ENCODE assay signal across 8 cellular contexts in genomic region chr15:92097473-92098178, GRCh38.
DNase-seq lines count a peak whose midpoint lies in the region; ATAC-seq and TF ChIP-seq lines count a peak whose summit lies in the region.

No MANE protein-coding gene starts in this region.

- H3K4me1 Mint-ChIP-seq in activated CD4-positive, alpha-beta T cell treated with anti-CD3 and anti-CD28 coated beads for 36 hours, result peaks cover 40% of the 10 kb centered on the region
- H3K4me1 Mint-ChIP-seq in memory B cell, result peaks cover 22% of the 10 kb centered on the region

- peak; percentile 60 for ATAC-seq in HG02610 (IDR thresholded peaks at IDR 0.05; ENCODE audit: unreplicated experiment)
- peak; percentile 82 for ATAC-seq in activated CD4-positive, alpha-beta T cell treated with anti-CD3 and anti-CD28 coated beads for 36 hours
- ATAC-seq in memory B cell (ENCODE audit: low read depth), result peak; percentile 76

- H3K4me1 ChIP-seq in suprapubic skin, result no peaks in the 10 kb centered on the region

- no peak overlapping the region for H3K4me3 Mint-ChIP-seq in activated CD4-positive, alpha-beta T cell treated with anti-CD3 and anti-CD28 coated beads for 36 hours
- no peak overlapping the region for H3K4me3 Mint-ChIP-seq in memory B cell

- peak; percentile 62 to 94 (median 86) for TF ChIP-seq CTCF in dorsolateral prefrontal cortex (IDR thresholded peaks at IDR 0.05 in 54 of 56, conservative IDR thresholded peaks at IDR 0.05 in 2 of 56; ENCODE audit: low read depth in 1 of 56, partially characterized antibody in 56 of 56)
- peak; percentile 54 to 63 for TF ChIP-seq CTCF in suprapubic skin (IDR thresholded peaks at IDR 0.05)

- H3K27ac Mint-ChIP-seq in activated CD4-positive, alpha-beta T cell treated with anti-CD3 and anti-CD28 coated beads for 36 hours, result no peak overlapping the region
- H3K27ac Mint-ChIP-seq in memory B cell, result no peak overlapping the region

- peak; percentile 18 to 23 for DNase-seq in activated CD4-positive, alpha-beta T cell treated with anti-CD3 and anti-CD28 coated beads for 24 hours (ENCODE audit: low read depth in 2 of 2)
- DNase-seq in activated CD4-positive, alpha-beta T cell treated with anti-CD3 and anti-CD28 coated beads for 1 hour, result no peak
- peak; percentile 46 for DNase-seq in NCI-H1694 (lab: John Stamatoyannopoulos, UW)
- DNase-seq in activated CD4-positive, alpha-beta T cell treated with anti-CD3 and anti-CD28 coated beads for 36 hours, result peak; percentile 70
- DNase-seq in dorsolateral prefrontal cortex, result peak in 6 of 10 donors; percentile 36 to 60 (median 56)
- peak in 1 of 2 donors; percentile 35 for DNase-seq in memory B cell (ENCODE audit: low spot score in 2 of 2)
- no peak for DNase-seq in suprapubic skin (ENCODE audit: low spot score in 2 of 2)

- no peaks in the 10 kb centered on the region for H3K9me3 ChIP-seq in suprapubic skin

- H3K27ac ChIP-seq in dorsolateral prefrontal cortex (peak overlapping the region in 10 of 59 donors; percentile 5 to 47 (median 26)), suprapubic skin (no peak overlapping the region)

- H3K36me3 Mint-ChIP-seq in activated CD4-positive, alpha-beta T cell treated with anti-CD3 and anti-CD28 coated beads for 36 hours (ENCODE audit: low read depth), result peaks cover 4% of the 10 kb centered on the region
- no peaks in the 10 kb centered on the region for H3K36me3 Mint-ChIP-seq in memory B cell

- no peaks in the 10 kb centered on the region for H3K9me3 Mint-ChIP-seq in activated CD4-positive, alpha-beta T cell treated with anti-CD3 and anti-CD28 coated beads for 36 hours (ENCODE audit: low read depth)
- no peaks in the 10 kb centered on the region for H3K9me3 Mint-ChIP-seq in memory B cell

- peaks cover 9% of the 10 kb centered on the region for H3K36me3 ChIP-seq in suprapubic skin

- no peaks in the 10 kb centered on the region for H3K27me3 Mint-ChIP-seq in activated CD4-positive, alpha-beta T cell treated with anti-CD3 and anti-CD28 coated beads for 36 hours
- H3K27me3 Mint-ChIP-seq in memory B cell, result no peaks in the 10 kb centered on the region

- POLR2A ChIA-PET in activated CD4-positive, alpha-beta T cell treated with anti-CD3 and anti-CD28 coated beads for 36 hours (lab: Charles Lee), result interaction anchor here (0.6 kb wide), 1 partner anchor 85 kb away, joined by 3 read pairs; no protein-coding TSS in a partner anchor

- CTCF ChIA-PET in activated CD4-positive, alpha-beta T cell treated with anti-CD3 and anti-CD28 coated beads for 36 hours (lab: Charles Lee), result interaction anchor here (0.5 to 1.8 kb wide), 15 partner anchors 10 to 617 kb away, joined by 3 to 6 read pairs (median 3); no protein-coding TSS in a partner anchor

- no peak for TF ChIP-seq EP300 in suprapubic skin (IDR thresholded peaks at IDR 0.05)

- peak overlapping the region in 1 of 59 donors; percentile 2 for H3K4me3 ChIP-seq in dorsolateral prefrontal cortex
- H3K4me3 ChIP-seq in suprapubic skin, result no peak overlapping the region

- no peaks in the 10 kb centered on the region for H3K27me3 ChIP-seq in dorsolateral prefrontal cortex
- H3K27me3 ChIP-seq in suprapubic skin, result no peaks in the 10 kb centered on the region

- 37% methylated on average over 17 of the region's 17 CpGs for WGBS in suprapubic skin

- intact Hi-C loops in activated CD4-positive, alpha-beta T cell treated with anti-CD3 and anti-CD28 coated beads for 36 hours (cut with DNase I, micrococcal nuclease), result loop anchor here (1.0 to 10.0 kb wide), 7 partner anchors 110 to 617 kb away; no protein-coding TSS in a partner anchor
- intact Hi-C loops in dorsolateral prefrontal cortex (cut with DNase I), result loop anchor here (2.0 to 5.0 kb wide), 5 partner anchors 15 to 620 kb away; no protein-coding TSS in a partner anchor

- TF ChIP-seq POLR2A in suprapubic skin (IDR thresholded peaks at IDR 0.05), result no peak

Comparison
In these comparisons a context has a peak if more than half of its experiments do, and no peak if none do; other contexts are left out.
1. DNase-seq: peak in activated CD4-positive, alpha-beta T cell treated with anti-CD3 and anti-CD28 coated beads for 24 hours (2 of 2), NCI-H1694 (single experiment), activated CD4-positive, alpha-beta T cell treated with anti-CD3 and anti-CD28 coated beads for 36 hours (single experiment) and dorsolateral prefrontal cortex (6 of 10); none in activated CD4-positive, alpha-beta T cell treated with anti-CD3 and anti-CD28 coated beads for 1 hour (single experiment) and suprapubic skin (0 of 2).
2. Peak in every context shown above with its lines, with median percentiles within 50 percentile points of each other: ATAC-seq.